24 cellular contexts compared by ENCODE assay signal in the genomic region with DNA sequence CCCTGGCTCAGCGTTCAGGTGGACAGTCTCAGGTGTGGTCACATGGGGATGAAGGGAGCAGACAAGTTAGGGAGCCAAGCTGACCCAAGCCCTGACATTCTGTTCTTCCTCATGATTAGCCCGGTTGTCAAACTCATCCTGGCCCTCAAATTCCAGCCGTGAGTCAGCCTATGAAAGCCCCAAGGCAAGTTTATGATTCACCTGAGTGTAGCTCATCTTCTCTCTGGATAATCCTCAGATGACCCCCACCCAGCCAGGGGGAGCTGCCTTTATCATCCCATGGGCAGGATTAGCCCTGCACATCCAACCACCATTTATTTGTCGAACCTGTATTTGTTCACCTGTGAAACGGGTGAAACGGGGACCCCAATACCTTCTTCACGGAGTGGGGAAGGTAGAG.
"Had no signal": no experiment of that assay in that cellular context is flagged by ENCODE, and none has a peak within 500 bp of the region (broad histone marks: within the 10 kb centered on the region; RNA-seq: fewer than 3 reads in every experiment).

No MANE protein-coding gene starts in this region.

- ATAC-seq: activated CD4-positive, CD25-positive, alpha-beta regulatory T cell treated with anti-CD3 and anti-CD28 coated beads, Interleukin-2, amount 50 U/mL, for 24 hours; activated CD8-positive, alpha-beta memory T cell treated with anti-CD3 and anti-CD28 coated beads, Interleukin-2, amount 10 ng/mL, durations not matched to agents 7 days and 5 days had no signal

- H3K36me3 ChIP-seq: MG63, Peyer's patch had no signal

- H3K27me3 ChIP-seq: Peyer's patch had no signal

- H3K4me1 ChIP-seq: Peyer's patch had no signal

- H3K4me3 ChIP-seq: MG63, Peyer's patch had no signal

- H3K9me3 ChIP-seq: Peyer's patch had no signal

- H3K27ac ChIP-seq: Peyer's patch had no signal

- DNase-seq: activated CD4-positive, alpha-beta T cell treated with anti-CD3 and anti-CD28 coated beads, Interleukin-2, amount 10 ng/mL, durations not matched to agents 24 days and 14 days; activated CD4-positive, alpha-beta T cell treated with anti-CD3 and anti-CD28 coated beads, Interleukin-2, amount 50 U/mL, for 48 hours; activated CD8-positive, alpha-beta memory T cell treated with anti-CD3 and anti-CD28 coated beads, Interleukin-2, amount 10 ng/mL, durations not matched to agents 7 days and 5 days; activated effector memory CD4-positive, alpha-beta T cell treated with Interleukin-2 at 50 U/mL for 16 hours; activated naive CD4-positive, alpha-beta T cell; activated T-cell treated with anti-CD3 and anti-CD28 coated beads, Interleukin-2, amount 50 U/mL, for 24 hours; aorta; KG1; MG63; MV-4-11; NCI-H1092 treated with DMSO at 0.1 percent for 48 hours; NCI-H1417 treated with DMSO at 0.1 percent for 48 hours; NCI-H1694; NCI-H2029; NCI-H2107; NCI-H2171 treated with DMSO at 0.1 percent for 48 hours; NCI-H345; NCI-H510A; NCI-H526 treated with DMSO at 0.1 percent for 48 hours; NK-92 treated with Interleukin-12 subunit alpha and Interleukin-12 subunit beta, amount 100 ng/mL, for 24 hours; OCI-M1; Peyer's patch; SHP77 treated with DMSO at 0.1 percent for 48 hours had no signal
